In the genomic region with DNA sequence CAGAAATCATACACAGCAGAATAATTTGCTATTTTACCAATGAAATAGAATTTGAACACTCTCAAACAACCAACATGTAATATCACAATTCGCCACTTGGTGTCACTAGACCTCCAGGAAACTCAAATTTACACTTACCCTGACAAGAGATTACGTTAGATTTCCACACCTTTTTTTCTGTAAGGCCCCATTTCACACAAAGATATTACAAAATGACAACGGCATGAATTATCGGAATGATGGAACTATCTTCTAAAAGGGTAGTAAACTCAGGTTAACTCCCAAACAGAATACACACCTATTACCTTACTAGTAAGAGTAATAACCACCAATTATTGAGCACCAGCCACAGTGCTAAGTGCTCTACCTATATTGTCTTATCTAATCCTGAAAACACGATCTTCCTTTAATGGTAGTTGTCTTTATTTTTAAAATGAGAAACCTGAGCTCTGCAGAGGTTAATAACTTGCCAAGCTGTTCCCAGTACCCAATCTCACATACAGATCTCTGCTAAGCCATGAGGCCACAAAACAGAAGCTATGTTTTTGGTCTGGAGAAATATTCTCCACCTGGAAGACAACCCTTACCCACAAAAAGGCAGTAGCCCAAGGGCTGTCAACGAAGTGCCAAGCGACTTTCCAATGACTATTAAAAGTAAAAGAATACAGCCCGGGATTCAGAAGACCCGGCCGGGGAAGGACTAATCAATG, we compare ENCODE assay signal across 8 cellular contexts.
DNase-seq lines count a peak whose midpoint lies in the region; ATAC-seq and TF ChIP-seq lines count a peak whose summit lies in the region.

No MANE protein-coding gene starts in this region.

- DNase-seq in activated CD4-positive, alpha-beta T cell treated with anti-CD3 and anti-CD28 coated beads for 36 hours, result peak; percentile 40
- no peak for DNase-seq in activated CD4-positive, alpha-beta T cell treated with anti-CD3 and anti-CD28 coated beads, Interleukin-2, amount 50 U/mL, for 1 hour
- DNase-seq in NCI-H526 treated with DMSO at 0.1 percent for 48 hours (lab: John Stamatoyannopoulos, UW), result peak; percentile 62
- DNase-seq in iris pigment epithelial cell (ENCODE audit: low read depth), result peak; percentile 67
- DNase-seq in stimulated activated naive B cell treated with anti-CD40 and anti-IgM and Interleukin-4, amounts not matched to agents 10 μg/mL and 1 μg/mL and 100 μg/mL, for 72 hours, result peak; percentile 2

- H3K27ac Mint-ChIP-seq in activated CD4-positive, alpha-beta T cell treated with anti-CD3 and anti-CD28 coated beads for 36 hours, result no peak overlapping the region
- H3K27ac Mint-ChIP-seq in brain, result peak overlapping the region; percentile 9 to 92 (median 86)
- no peak overlapping the region for H3K27ac Mint-ChIP-seq in stimulated activated naive B cell treated with anti-CD40 and anti-IgM and Interleukin-4, amounts not matched to agents 10 μg/mL and 1 μg/mL and 100 μg/mL, for 72 hours

- peaks cover 2% of the 10 kb centered on the region for H3K9me3 Mint-ChIP-seq in activated CD4-positive, alpha-beta T cell treated with anti-CD3 and anti-CD28 coated beads for 36 hours (ENCODE audit: low read depth)
- peaks cover 18 to 40% (median 23%) of the 10 kb centered on the region in 5 experiments for H3K9me3 Mint-ChIP-seq in brain
- H3K9me3 Mint-ChIP-seq in stimulated activated naive B cell treated with anti-CD40 and anti-IgM and Interleukin-4, amounts not matched to agents 10 μg/mL and 1 μg/mL and 100 μg/mL, for 72 hours, result peaks cover 9% of the 10 kb centered on the region in 2 donors

- no peaks in the 10 kb centered on the region for H3K4me1 Mint-ChIP-seq in activated CD4-positive, alpha-beta T cell treated with anti-CD3 and anti-CD28 coated beads for 36 hours
- H3K4me1 Mint-ChIP-seq in brain, result peaks cover 26% of the 10 kb centered on the region
- H3K4me1 Mint-ChIP-seq in stimulated activated naive B cell treated with anti-CD40 and anti-IgM and Interleukin-4, amounts not matched to agents 10 μg/mL and 1 μg/mL and 100 μg/mL, for 72 hours, result no peaks in the 10 kb centered on the region

- peaks cover 5% of the 10 kb centered on the region for H3K27me3 Mint-ChIP-seq in activated CD4-positive, alpha-beta T cell treated with anti-CD3 and anti-CD28 coated beads for 36 hours
- H3K27me3 Mint-ChIP-seq in brain, result no peaks in the 10 kb centered on the region
- no peaks in the 10 kb centered on the region for H3K27me3 Mint-ChIP-seq in stimulated activated naive B cell treated with anti-CD40 and anti-IgM and Interleukin-4, amounts not matched to agents 10 μg/mL and 1 μg/mL and 100 μg/mL, for 72 hours

- H3K4me3 Mint-ChIP-seq in activated CD4-positive, alpha-beta T cell treated with anti-CD3 and anti-CD28 coated beads for 36 hours, result no peak overlapping the region
- H3K4me3 Mint-ChIP-seq in brain, result peak overlapping the region in 3 of 5 experiments; percentile 5 to 54 (median 9)
- no peak overlapping the region for H3K4me3 Mint-ChIP-seq in stimulated activated naive B cell treated with anti-CD40 and anti-IgM and Interleukin-4, amounts not matched to agents 10 μg/mL and 1 μg/mL and 100 μg/mL, for 72 hours

- ATAC-seq in activated CD4-positive, alpha-beta T cell treated with anti-CD3 and anti-CD28 coated beads for 36 hours, result no peak
- ATAC-seq in HG02884 (IDR thresholded peaks at IDR 0.05; ENCODE audit: unreplicated experiment) (peak; percentile 69), GM18870 (IDR thresholded peaks at IDR 0.05; ENCODE audit: unreplicated experiment) (no peak)
- peak in 1 of 2 donors; percentile 49 for ATAC-seq in stimulated activated naive B cell treated with anti-CD40 and anti-IgM and Interleukin-4, amounts not matched to agents 10 μg/mL and 1 μg/mL and 100 μg/mL, for 72 hours (replicated peaks)

- H3K36me3 Mint-ChIP-seq in activated CD4-positive, alpha-beta T cell treated with anti-CD3 and anti-CD28 coated beads for 36 hours (ENCODE audit: low read depth), result no peaks in the 10 kb centered on the region
- peaks cover 65% of the 10 kb centered on the region for H3K36me3 Mint-ChIP-seq in brain
- no peaks in the 10 kb centered on the region for H3K36me3 Mint-ChIP-seq in stimulated activated naive B cell treated with anti-CD40 and anti-IgM and Interleukin-4, amounts not matched to agents 10 μg/mL and 1 μg/mL and 100 μg/mL, for 72 hours

- TF ChIP-seq CTCF in brain (conservative IDR thresholded peaks at IDR 0.05), result peak; percentile 95 to 97

- CTCF ChIA-PET in activated CD4-positive, alpha-beta T cell treated with anti-CD3 and anti-CD28 coated beads for 36 hours (lab: Charles Lee), result interaction anchor here (0.6 to 4.5 kb wide), 9 partner anchors 10 to 1231 kb away, joined by 3 to 51 read pairs (median 4); no protein-coding TSS in a partner anchor

- intact Hi-C loops in activated CD4-positive, alpha-beta T cell treated with anti-CD3 and anti-CD28 coated beads for 36 hours (cut with DNase I, micrococcal nuclease), result loop anchor here (1.0 kb wide), 1 partner anchor 297 kb away; no protein-coding TSS in a partner anchor

- POLR2A ChIA-PET in activated CD4-positive, alpha-beta T cell treated with anti-CD3 and anti-CD28 coated beads for 36 hours (lab: Charles Lee), result no interaction called here

Comparison
In these comparisons a context has a peak if more than half of its experiments do, and no peak if none do; other contexts are left out.
1. H3K27ac Mint-ChIP-seq: peak in brain (5 of 5); none in activated CD4-positive, alpha-beta T cell treated with anti-CD3 and anti-CD28 coated beads for 36 hours (single experiment) and stimulated activated naive B cell treated with anti-CD40 and anti-IgM and Interleukin-4, amounts not matched to agents 10 μg/mL and 1 μg/mL and 100 μg/mL, for 72 hours (single experiment).
2. H3K4me3 Mint-ChIP-seq: peak in brain (3 of 5); none in activated CD4-positive, alpha-beta T cell treated with anti-CD3 and anti-CD28 coated beads for 36 hours (single experiment) and stimulated activated naive B cell treated with anti-CD40 and anti-IgM and Interleukin-4, amounts not matched to agents 10 μg/mL and 1 μg/mL and 100 μg/mL, for 72 hours (0 of 2).